14 cellular contexts compared by ENCODE assay signal in genomic region chr20:45340951-45341350, GRCh38. TPM values are rescaled to one million over a fixed set of nuclear protein-coding genes. Genes with fewer than 3 reads are reported as not detected.
DNase-seq lines count a peak whose midpoint lies in the region; TF ChIP-seq lines count a peak whose summit lies in the region.
"Had no signal": no experiment of that assay in that cellular context is flagged by ENCODE, and none has a peak within 500 bp of the region (broad histone marks: within the 10 kb centered on the region; RNA-seq: fewer than 3 reads in every experiment).

No MANE protein-coding gene starts in this region.

- H3K36me3 ChIP-seq in HUES48 (ENCODE audit: control insufficient read depth, insufficient read depth, low read length) = 0 out of 2 replicates have a peak, but pooled peaks cover 3% of the 10 kb centered on the region
- H3K36me3 ChIP-seq in breast epithelium = no peaks in the 10 kb centered on the region
- peaks cover 0 to 13% (median under 1%) of the 10 kb centered on the region in 4 donors for H3K36me3 ChIP-seq in liver (ENCODE audit: control insufficient read depth in 4 of 4, insufficient read depth in 3 of 4, low read depth in 1 of 4, low read length in 3 of 4)
- peaks cover 4 to 7% (median 5%) of the 10 kb centered on the region in 3 donors for H3K36me3 ChIP-seq in skeletal muscle tissue (ENCODE audit: control insufficient read depth in 3 of 3, insufficient read depth in 3 of 3, low read length in 3 of 3)

- H3K27me3 ChIP-seq in HUES48 (ENCODE audit: control insufficient read depth, insufficient read depth, low read length) (no peaks in the 10 kb centered on the region), breast epithelium (no peaks in the 10 kb centered on the region), liver (ENCODE audit: control insufficient read depth in 4 of 4, insufficient read depth in 4 of 4, low read length in 3 of 4) (no peaks in the 10 kb centered on the region), skeletal muscle tissue (ENCODE audit: control insufficient read depth in 3 of 3, insufficient read depth in 3 of 3, low read length in 3 of 3) (no peaks in the 10 kb centered on the region)
- H3K27me3 ChIP-seq: testis had no signal

- H3K4me1 ChIP-seq in HUES48 (ENCODE audit: control insufficient read depth, insufficient read depth, low read length) (peaks cover 84% of the 10 kb centered on the region), breast epithelium (peaks cover 26 to 71% of the 10 kb centered on the region in 2 donors), liver (ENCODE audit: control insufficient read depth in 4 of 4, insufficient read depth in 4 of 4, low read length in 3 of 4) (peaks cover 23 to 82% (median 53%) of the 10 kb centered on the region in 4 donors), skeletal muscle tissue (ENCODE audit: control insufficient read depth in 3 of 3, insufficient read depth in 3 of 3, low read length in 3 of 3) (peaks cover 95 to 98% (median 95%) of the 10 kb centered on the region in 3 donors)

- TF ChIP-seq POLR2A in breast epithelium (IDR thresholded peaks at IDR 0.05) = no peak

- H3K9ac ChIP-seq in HUES48 (ENCODE audit: low read depth, low read length) (no peak overlapping the region), liver (ENCODE audit: low read depth in 1 of 2, low read length in 2 of 2) (peak overlapping the region in 1 of 2 donors; percentile 44), skeletal muscle tissue (ENCODE audit: low read depth in 1 of 3, low read length in 3 of 3) (peak overlapping the region; percentile 72 to 98 (median 84))

- H3K9me3 ChIP-seq in HUES48 (ENCODE audit: control insufficient read depth, insufficient read depth, low read length) = no peaks in the 10 kb centered on the region
- H3K9me3 ChIP-seq in breast epithelium = no peaks in the 10 kb centered on the region
- H3K9me3 ChIP-seq in liver (ENCODE audit: control insufficient read depth in 4 of 4, low read length in 3 of 4) = no peaks in the 10 kb centered on the region
- H3K9me3 ChIP-seq in skeletal muscle tissue (ENCODE audit: control insufficient read depth in 3 of 3, low read length in 3 of 3) = no peaks in the 10 kb centered on the region
- H3K9me3 ChIP-seq: testis had no signal

- H3K4me3 ChIP-seq in HUES48 (ENCODE audit: low read depth, low read length) = peak overlapping the region; percentile 32
- H3K4me3 ChIP-seq in breast epithelium = peak overlapping the region in 1 of 3 donors; percentile 96
- no peak overlapping the region for H3K4me3 ChIP-seq in liver (ENCODE audit: low read depth in 1 of 3, low read length in 3 of 3)
- peak overlapping the region; percentile 1 to 45 (median 13) for H3K4me3 ChIP-seq in skeletal muscle tissue (ENCODE audit: low read length in 3 of 3)
- H3K4me3 ChIP-seq: testis had no signal

- intact Hi-C loops in breast epithelium (cut with DNase I; ENCODE audit: low total_unique reads) = loop anchor here (10.0 kb wide), 1 partner anchor 1344 kb away; the partner anchor contains the start of gene TP53RK

- DNase-seq in breast epithelium (ENCODE audit: low spot score in 2 of 2) = no peak
- DNase-seq in T1000 (lab: John Stamatoyannopoulos, UW) = no peak
- DNase-seq in NCI-H1092 (lab: John Stamatoyannopoulos, UW) = no peak
- no peak for DNase-seq in effector CD8-positive, alpha-beta T cell (lab: John Stamatoyannopoulos, UW)
- DNase-seq in ACHN = no peak
- DNase-seq: activated CD4-positive, alpha-beta T cell treated with anti-CD3 and anti-CD28 coated beads, Interleukin-2, amount 10 ng/mL, durations not matched to agents 7 days and 5 days; activated gamma-delta T cell treated with Interleukin-2 at 50 U/mL for 16 hours; NCI-H524 treated with DMSO at 0.1 percent for 48 hours; testis had no signal

- WGBS in liver = 18% methylated on average over 1 of the region's 1 CpG

- in situ Hi-C loops in ACHN (cut with HindIII; ENCODE audit: low pct_ligation_motif_present, low pct_unique_long_range_greater_than_20kb, low sequenced_read_pairs) = no loop called here

- no peak for TF ChIP-seq CTCF in breast epithelium (IDR thresholded peaks at IDR 0.05)
- TF ChIP-seq CTCF in liver (IDR thresholded peaks at IDR 0.05; ENCODE audit: low read depth, low read length, missing input control) = no peak

- no peak for TF ChIP-seq RAD21 in liver (IDR thresholded peaks at IDR 0.05)

- H3K27ac ChIP-seq in HUES48 (ENCODE audit: low read depth, low read length) = peak overlapping the region; percentile 98
- H3K27ac ChIP-seq in breast epithelium = peak overlapping the region; percentile 97 to 99
- peak overlapping the region; percentile 81 to 97 for H3K27ac ChIP-seq in liver (ENCODE audit: low read depth in 1 of 2, low read length in 2 of 2)
- peak overlapping the region; percentile 96 for H3K27ac ChIP-seq in skeletal muscle tissue (ENCODE audit: low read depth, low read length)

TF ChIP-seq in liver, 16 proteins besides CTCF, POLR2A, EP300 and RAD21:
- TF ChIP-seq FOXA2 (IDR thresholded peaks at IDR 0.05) (no peak), JUND (IDR thresholded peaks at IDR 0.05) (no peak), SP1 (IDR thresholded peaks at IDR 0.05) (no peak), EGR1 (IDR thresholded peaks at IDR 0.05; ENCODE audit: low read depth in 2 of 2) (no peak), ZBTB33 (IDR thresholded peaks at IDR 0.05) (no peak), MAX (IDR thresholded peaks at IDR 0.05) (no peak), FOXA1 (IDR thresholded peaks at IDR 0.05) (no peak), REST (IDR thresholded peaks at IDR 0.05) (no peak), RXRA (IDR thresholded peaks at IDR 0.05) (no peak), NR2F2 (IDR thresholded peaks at IDR 0.05) (no peak), TAF1 (conservative IDR thresholded peaks at IDR 0.05) (no peak)

RNA-seq across cellular contexts. Expression of gene SDC4, which starts 7.3 kb away (rescaled TPM):
- total RNA-seq in breast epithelium (100 to 1,000 TPM in 2 of 3 donors, 10 to 100 TPM in 1; 29.4 to 337 (median 121) TPM), liver (100 to 1,000 TPM in 1 of 2 donors, 10 to 100 TPM in 1; 54.4 to 147 TPM), skeletal muscle tissue (4.2 TPM)
- 10 to 100 TPM; 80.6 to 86.5 TPM for polyA plus RNA-seq in liver

RNA-seq across cellular contexts. Expression of gene SYS1, which starts 22.0 kb away (rescaled TPM):
- total RNA-seq in breast epithelium (10 to 100 TPM; 30.8 to 56.3 (median 47.3) TPM), liver (10 to 100 TPM; 15.0 to 29.0 TPM), skeletal muscle tissue (13.6 TPM)
- polyA plus RNA-seq in liver = 10 to 100 TPM; 27.2 to 37.8 TPM

RNA-seq across cellular contexts. Expression of gene MATN4, which starts 32.9 kb away (rescaled TPM):
- 1 to 10 TPM in 1 of 3 donors, under 1 TPM in 1, not detected in 1; 0.33 to 1.6 TPM for total RNA-seq in breast epithelium
- total RNA-seq in liver = not detected
- polyA plus RNA-seq in liver = under 1 TPM in 1 of 2 donors, not detected in 1; 0.05 TPM
- total RNA-seq in skeletal muscle tissue = 0.52 TPM

RNA-seq across cellular contexts. Expression of gene RBPJL, which starts 34.3 kb away (rescaled TPM):
- total RNA-seq in breast epithelium = not detected
- not detected for total RNA-seq in liver
- not detected for polyA plus RNA-seq in liver
- total RNA-seq in skeletal muscle tissue = not detected
- total RNA-seq: activated CD4-positive, alpha-beta T cell treated with anti-CD3 and anti-CD28 coated beads, Interleukin-2, amount 10 ng/mL, durations not matched to agents 7 days and 5 days; chondrocyte; natural killer cell treated with Interleukin-12 subunit alpha and Interleukin-12 subunit beta and Interleukin-15 and Interleukin-18, amount 100 ng/mL, for 72 hours had no signal

RNA-seq across cellular contexts. Expression of gene TP53TG5, which starts 37.2 kb away (rescaled TPM):
- total RNA-seq in breast epithelium (1 to 10 TPM in 1 of 3 donors, not detected in 2; 1.3 TPM), liver (not detected), skeletal muscle tissue (not detected)
- not detected for polyA plus RNA-seq in liver
- total RNA-seq: activated CD4-positive, alpha-beta T cell treated with anti-CD3 and anti-CD28 coated beads, Interleukin-2, amount 10 ng/mL, durations not matched to agents 7 days and 5 days; chondrocyte; natural killer cell treated with Interleukin-12 subunit alpha and Interleukin-12 subunit beta and Interleukin-15 and Interleukin-18, amount 100 ng/mL, for 72 hours had no signal

Comparison
In these comparisons a context has a peak if more than half of its experiments do, and no peak if none do; other contexts are left out.
1. H3K4me3 ChIP-seq: peak in HUES48 (single experiment) and skeletal muscle tissue (3 of 3); none in liver (0 of 3).
2. Peak in every context shown above with its lines, with median percentiles within 50 percentile points of each other: H3K27ac ChIP-seq.